8 cellular contexts compared by ENCODE assay signal in genomic region chr22:46604306-46604690, GRCh38. TPM values are rescaled to one million over a fixed set of nuclear protein-coding genes. Genes with fewer than 3 reads are reported as not detected.
DNase-seq lines count a peak whose midpoint lies in the region; ATAC-seq and TF ChIP-seq lines count a peak whose summit lies in the region.

No MANE protein-coding gene starts in this region.

- no peaks in the 10 kb centered on the region for H3K36me3 ChIP-seq in CD4-positive, CD25-positive, alpha-beta regulatory T cell (ENCODE audit: control insufficient read depth, insufficient read depth, low read length)
- H3K36me3 ChIP-seq in naive thymus-derived CD4-positive, alpha-beta T cell (ENCODE audit: control insufficient read depth in 2 of 3, insufficient read depth in 3 of 3, low read length in 3 of 3): no peaks in the 10 kb centered on the region
- H3K36me3 ChIP-seq in mammary epithelial cell (ENCODE audit: insufficient read depth, low read length): no peaks in the 10 kb centered on the region

- TF ChIP-seq CTCF in mammary epithelial cell (conservative IDR thresholded peaks at IDR 0.05 in 1 of 2, IDR thresholded peaks at IDR 0.05 in 1 of 2; ENCODE audit: extremely low read depth in 1 of 2, insufficient read depth in 1 of 2, low read depth in 1 of 2, low read length in 2 of 2): no peak

- no peak overlapping the region for H3K27ac ChIP-seq in CD4-positive, CD25-positive, alpha-beta regulatory T cell (ENCODE audit: insufficient read depth, low read length, poor library complexity, severe bottlenecking)
- H3K27ac ChIP-seq in naive thymus-derived CD4-positive, alpha-beta T cell (ENCODE audit: low read depth, low read length): no peak overlapping the region
- H3K27ac ChIP-seq in mammary epithelial cell (ENCODE audit: insufficient read depth, low read depth, low read length): no peak overlapping the region

- WGBS in mammary epithelial cell (ENCODE audit: low coverage, missing lambda C conversion rate): 93% methylated on average over 8 of the region's 8 CpGs

- POLR2A ChIA-PET in naive thymus-derived CD4-positive, alpha-beta T cell (lab: Charles Lee): no interaction called here

- H3K79me2 ChIP-seq in mammary epithelial cell (ENCODE audit: insufficient read depth, low read length): no peaks in the 10 kb centered on the region

- H3K27ac Mint-ChIP-seq in CD4-positive, CD25-positive, alpha-beta regulatory T cell: peak overlapping the region; percentile 79 to 85 (median 83)
- H3K27ac Mint-ChIP-seq in activated naive CD8-positive, alpha-beta T cell treated with anti-CD3 and anti-CD28 coated beads for 36 hours: peak overlapping the region; percentile 92
- peak overlapping the region in 8 of 9 donors; percentile 43 to 92 (median 77) for H3K27ac Mint-ChIP-seq in naive thymus-derived CD4-positive, alpha-beta T cell

- H3K4me3 Mint-ChIP-seq in CD4-positive, CD25-positive, alpha-beta regulatory T cell: peak overlapping the region; percentile 68 to 82 (median 77)
- H3K4me3 Mint-ChIP-seq in activated naive CD8-positive, alpha-beta T cell treated with anti-CD3 and anti-CD28 coated beads for 36 hours: peak overlapping the region; percentile 72
- peak overlapping the region; percentile 76 to 92 (median 86) for H3K4me3 Mint-ChIP-seq in naive thymus-derived CD4-positive, alpha-beta T cell

- H3K27me3 ChIP-seq in CD4-positive, CD25-positive, alpha-beta regulatory T cell (ENCODE audit: control insufficient read depth, insufficient read depth, low read length): no peaks in the 10 kb centered on the region
- H3K27me3 ChIP-seq in naive thymus-derived CD4-positive, alpha-beta T cell (ENCODE audit: control insufficient read depth in 2 of 2, insufficient read depth in 2 of 2, low read length in 2 of 2): no peaks in the 10 kb centered on the region
- no peaks in the 10 kb centered on the region for H3K27me3 ChIP-seq in mammary epithelial cell (ENCODE audit: insufficient read depth, low read length)

- H3K27me3 Mint-ChIP-seq in CD4-positive, CD25-positive, alpha-beta regulatory T cell: no peaks in the 10 kb centered on the region
- peaks cover 6% of the 10 kb centered on the region for H3K27me3 Mint-ChIP-seq in activated naive CD8-positive, alpha-beta T cell treated with anti-CD3 and anti-CD28 coated beads for 36 hours
- no peaks in the 10 kb centered on the region for H3K27me3 Mint-ChIP-seq in naive thymus-derived CD4-positive, alpha-beta T cell

- H3K4me2 ChIP-seq in mammary epithelial cell (ENCODE audit: insufficient read depth, low read depth, low read length): no peak overlapping the region

- no peak overlapping the region for H3K9ac ChIP-seq in mammary epithelial cell (ENCODE audit: insufficient read depth, low read length)

- dilution Hi-C loops in mammary epithelial cell (cut with HindIII; ENCODE audit: low sequenced_read_pairs): no loop called here

- H2AFZ ChIP-seq in mammary epithelial cell (ENCODE audit: low read depth, low read length): no peak overlapping the region

- H4K20me1 ChIP-seq in mammary epithelial cell (ENCODE audit: insufficient read depth, low read length): no peaks in the 10 kb centered on the region

- peaks cover 10% of the 10 kb centered on the region for H3K4me1 ChIP-seq in CD4-positive, CD25-positive, alpha-beta regulatory T cell (ENCODE audit: control insufficient read depth, insufficient read depth, low read length, poor library complexity, severe bottlenecking)
- H3K4me1 ChIP-seq in naive thymus-derived CD4-positive, alpha-beta T cell (ENCODE audit: control insufficient read depth in 2 of 2, insufficient read depth in 2 of 2, low read length in 2 of 2): peaks cover 10 to 12% of the 10 kb centered on the region in 2 donors
- H3K4me1 ChIP-seq in mammary epithelial cell (ENCODE audit: insufficient read depth, low read length): no peaks in the 10 kb centered on the region

- H3K36me3 Mint-ChIP-seq in CD4-positive, CD25-positive, alpha-beta regulatory T cell: no peaks in the 10 kb centered on the region
- H3K36me3 Mint-ChIP-seq in activated naive CD8-positive, alpha-beta T cell treated with anti-CD3 and anti-CD28 coated beads for 36 hours: no peaks in the 10 kb centered on the region
- peaks cover 0 to 7% (median 0%) of the 10 kb centered on the region in 5 donors for H3K36me3 Mint-ChIP-seq in naive thymus-derived CD4-positive, alpha-beta T cell

- DNase-seq in CD4-positive, CD25-positive, alpha-beta regulatory T cell: peak in 1 of 3 donors; percentile 78
- DNase-seq in MV-4-11 (lab: John Stamatoyannopoulos, UW): peak; percentile 98
- peak; percentile 76 for DNase-seq in activated naive CD8-positive, alpha-beta T cell treated with anti-CD3 and anti-CD28 coated beads for 36 hours
- DNase-seq in naive thymus-derived CD4-positive, alpha-beta T cell: peak in 6 of 9 donors; percentile 26 to 71 (median 42)
- no peak for DNase-seq in mammary epithelial cell
- DNase-seq in islet precursor cell: no peak
- no peak for DNase-seq in GM03348 (ENCODE audit: low spot score)

- intact Hi-C loops in naive thymus-derived CD4-positive, alpha-beta T cell (cut with micrococcal nuclease): loop anchor here in 1 of 2 donors (1.0 kb wide), 1 partner anchor 10 kb away; no protein-coding TSS in a partner anchor
- intact Hi-C loops in mammary epithelial cell (cut with micrococcal nuclease): no loop called here

- BruUV-seq in mammary epithelial cell (replicated peaks; lab: Mats Ljungman, UMichigan): no TSS peak

- CTCF ChIA-PET in naive thymus-derived CD4-positive, alpha-beta T cell (lab: Charles Lee): no interaction called here
- CTCF ChIA-PET in mammary epithelial cell (lab: Charles Lee; ENCODE audit: low non-redundant PET): no interaction called here

- H3K4me1 Mint-ChIP-seq in CD4-positive, CD25-positive, alpha-beta regulatory T cell: peaks cover 9 to 17% (median 12%) of the 10 kb centered on the region in 4 donors
- H3K4me1 Mint-ChIP-seq in activated naive CD8-positive, alpha-beta T cell treated with anti-CD3 and anti-CD28 coated beads for 36 hours: peaks cover 10% of the 10 kb centered on the region
- peaks cover 11 to 19% (median 16%) of the 10 kb centered on the region in 7 donors for H3K4me1 Mint-ChIP-seq in naive thymus-derived CD4-positive, alpha-beta T cell

- ATAC-seq in CD4-positive, CD25-positive, alpha-beta regulatory T cell (ENCODE audit: low read depth in 2 of 2): peak; percentile 50 to 52
- peak; percentile 80 for ATAC-seq in naive thymus-derived CD4-positive, alpha-beta T cell
- no peak for ATAC-seq in HG03039 (IDR thresholded peaks at IDR 0.05; ENCODE audit: unreplicated experiment)

- peaks cover 0 to 5% (median 0%) of the 10 kb centered on the region in 7 donors for H3K9me3 Mint-ChIP-seq in CD4-positive, CD25-positive, alpha-beta regulatory T cell
- no peaks in the 10 kb centered on the region for H3K9me3 Mint-ChIP-seq in activated naive CD8-positive, alpha-beta T cell treated with anti-CD3 and anti-CD28 coated beads for 36 hours
- H3K9me3 Mint-ChIP-seq in naive thymus-derived CD4-positive, alpha-beta T cell: peaks cover 0 to 4% (median 0%) of the 10 kb centered on the region in 11 donors

- in situ Hi-C loops in mammary epithelial cell (cut with MboI; ENCODE audit: low sequenced_read_pairs in 2 of 2): no loop called here

- peak overlapping the region; percentile 69 for H3K4me3 ChIP-seq in CD4-positive, CD25-positive, alpha-beta regulatory T cell (ENCODE audit: low read depth, low read length)
- peak overlapping the region; percentile 27 for H3K4me3 ChIP-seq in naive thymus-derived CD4-positive, alpha-beta T cell (ENCODE audit: low read length)
- H3K4me3 ChIP-seq in mammary epithelial cell (replicated peaks in 1 of 3; ENCODE audit: insufficient read depth in 1 of 3, low read depth in 2 of 3, low read length in 3 of 3): no peak overlapping the region

- H3K9me3 ChIP-seq in CD4-positive, CD25-positive, alpha-beta regulatory T cell (ENCODE audit: control insufficient read depth in 2 of 2, low read length in 2 of 2): no peaks in the 10 kb centered on the region
- H3K9me3 ChIP-seq in naive thymus-derived CD4-positive, alpha-beta T cell (ENCODE audit: control insufficient read depth in 2 of 3, low read length in 3 of 3): no peaks in the 10 kb centered on the region
- H3K9me3 ChIP-seq in mammary epithelial cell (replicated peaks; ENCODE audit: insufficient read depth, low read length): no peaks in the 10 kb centered on the region

RNA-seq across cellular contexts. Expression of gene GRAMD4, which starts 15.9 kb away (rescaled TPM):
- 43.6 TPM for total RNA-seq in CD4-positive, CD25-positive, alpha-beta regulatory T cell
- 1 to 10 TPM; 7.0 to 9.8 (median 7.3) TPM for polyA plus RNA-seq in CD4-positive, CD25-positive, alpha-beta regulatory T cell
- total RNA-seq in activated naive CD8-positive, alpha-beta T cell treated with anti-CD3 and anti-CD28 coated beads for 36 hours: 10 to 100 TPM; 20.7 to 20.9 TPM
- 10 to 100 TPM; 13.9 to 48.5 (median 15.6) TPM for total RNA-seq in naive thymus-derived CD4-positive, alpha-beta T cell
- 1 to 10 TPM; 2.1 to 2.8 TPM for polyA plus RNA-seq in naive thymus-derived CD4-positive, alpha-beta T cell
- 10 to 100 TPM; 19.2 to 58.8 TPM for total RNA-seq in mammary epithelial cell
- 17.7 TPM for polyA plus RNA-seq in mammary epithelial cell
- polyA minus RNA-seq in mammary epithelial cell: 3.0 TPM

Comparison
In these comparisons a context has a peak if more than half of its experiments do, and no peak if none do; other contexts are left out.
1. DNase-seq: peak in MV-4-11 (single experiment), activated naive CD8-positive, alpha-beta T cell treated with anti-CD3 and anti-CD28 coated beads for 36 hours (single experiment) and naive thymus-derived CD4-positive, alpha-beta T cell (6 of 9); none in mammary epithelial cell (single experiment), islet precursor cell (single experiment) and GM03348 (single experiment).
2. H3K4me3 ChIP-seq: peak in CD4-positive, CD25-positive, alpha-beta regulatory T cell (single experiment) and naive thymus-derived CD4-positive, alpha-beta T cell (single experiment); none in mammary epithelial cell (0 of 3).
3. Peak in every context shown above with its lines, with median percentiles within 50 percentile points of each other: H3K27ac Mint-ChIP-seq and H3K4me3 Mint-ChIP-seq.